In genomic region chr19:5680083-5680436, GRCh38 we compare ENCODE assay signal across 8 cellular contexts. TPM values are rescaled to one million over a fixed set of nuclear protein-coding genes. Genes with fewer than 3 reads are reported as not detected.
A peak's percentile ranks its signal among the peaks of the same experiment; 100 is the strongest.
DNase-seq lines count a peak whose midpoint lies in the region; ATAC-seq and TF ChIP-seq lines count a peak whose summit lies in the region.

No MANE protein-coding gene starts in this region.

- DNase-seq in DMS 273 (lab: John Stamatoyannopoulos, UW; ENCODE audit: unreplicated experiment) (peak; percentile 74), DMS 273 treated with DMSO at 0.1 percent for 48 hours (lab: John Stamatoyannopoulos, UW) (no peak), osteoblast (ENCODE audit: insufficient read length, low spot score, missing footprints) (no peak)

- no peak for TF ChIP-seq CTCF in WI38 (IDR thresholded peaks at IDR 0.05; ENCODE audit: low read depth, low read length)
- TF ChIP-seq CTCF in gastroesophageal sphincter (IDR thresholded peaks at IDR 0.05) = peak in 1 of 4 experiments; percentile 11
- no peak for TF ChIP-seq CTCF in osteoblast (IDR thresholded peaks at IDR 0.05; ENCODE audit: extremely low read depth, low read depth, low read length)

- H2AFZ ChIP-seq in osteoblast (ENCODE audit: low read length) = peak overlapping the region; percentile 87

- no peaks in the 10 kb centered on the region for H4K20me1 ChIP-seq in osteoblast (ENCODE audit: insufficient read depth, low read length)

- no peak for TF ChIP-seq EP300 in gastroesophageal sphincter (IDR thresholded peaks at IDR 0.05)

- WGBS in gastroesophageal sphincter (ENCODE audit: low coverage in 1 of 2), 2 donors = 0% methylated on average over 5 of the region's 23 CpGs; no CpG with 5 or more reads in 1 of the 2 donors

- peak overlapping the region; percentile 76 to 98 (median 94) for H3K27ac ChIP-seq in gastroesophageal sphincter
- H3K27ac ChIP-seq in osteoblast (ENCODE audit: low read depth, low read length) = peak overlapping the region; percentile 92

- H3K4me3 ChIP-seq in WI38 (ENCODE audit: low read depth, low read length) (peak overlapping the region; percentile 97), gastroesophageal sphincter (peak overlapping the region; percentile 74 to 79), osteoblast (ENCODE audit: insufficient read depth, low read length) (peak overlapping the region; percentile 99)

- no peaks in the 10 kb centered on the region for H3K27me3 ChIP-seq in gastroesophageal sphincter
- H3K27me3 ChIP-seq in osteoblast (ENCODE audit: insufficient read depth, low read length) = no peaks in the 10 kb centered on the region

- H3K4me2 ChIP-seq in osteoblast (ENCODE audit: insufficient read depth, low read length) = peak overlapping the region; percentile 90

- peak in 1 of 2 donors; percentile 29 for TF ChIP-seq POLR2A in gastroesophageal sphincter (IDR thresholded peaks at IDR 0.05)

- ATAC-seq in gastroesophageal sphincter (peak; percentile 2), GM21515 (IDR thresholded peaks at IDR 0.05; ENCODE audit: unreplicated experiment) (no peak), GM21423 (IDR thresholded peaks at IDR 0.05; ENCODE audit: unreplicated experiment) (no peak), GM19467 (IDR thresholded peaks at IDR 0.05; ENCODE audit: unreplicated experiment) (no peak)

- H3K79me2 ChIP-seq in osteoblast (ENCODE audit: insufficient read depth, low read length) = peaks cover 12% of the 10 kb centered on the region

- H3K9me3 ChIP-seq in gastroesophageal sphincter = no peaks in the 10 kb centered on the region
- no peaks in the 10 kb centered on the region for H3K9me3 ChIP-seq in osteoblast (ENCODE audit: low read depth, low read length)

- H3K36me3 ChIP-seq in gastroesophageal sphincter (peaks cover 0 to 19% of the 10 kb centered on the region in 2 donors), osteoblast (ENCODE audit: insufficient read depth, low read length) (no peaks in the 10 kb centered on the region)

- H3K4me1 ChIP-seq in gastroesophageal sphincter (peaks cover 0 to 31% (median 14%) of the 10 kb centered on the region in 3 donors), osteoblast (ENCODE audit: insufficient read depth, low read length) (peaks cover 12% of the 10 kb centered on the region)

RNA-seq across cellular contexts. Expression of gene MICOS13, which starts 0.3 kb away (rescaled TPM):
- total RNA-seq in gastroesophageal sphincter = 10 to 100 TPM; 29.7 to 60.6 (median 50.7) TPM
- total RNA-seq in osteoblast = 21.0 and 25.9 TPM in 2 replicates

RNA-seq across cellular contexts. Expression of gene HSD11B1L, which starts 0.8 kb away (rescaled TPM):
- total RNA-seq in gastroesophageal sphincter (10 to 100 TPM; 11.2 to 22.9 (median 18.9) TPM), osteoblast (12.1 and 14.8 TPM in 2 replicates)

RNA-seq across cellular contexts. Expression of gene RPL36, which starts 10.0 kb away (rescaled TPM):
- total RNA-seq in gastroesophageal sphincter (1,000 to 10,000 TPM in 1 of 4 donors, 100 to 1,000 TPM in 3; 393 to 1,204 (median 723) TPM), osteoblast (228 and 257 TPM in 2 replicates)

RNA-seq across cellular contexts. Expression of gene LONP1, which starts 39.9 kb away (rescaled TPM):
- 10 to 100 TPM; 44.5 to 73.2 (median 64.1) TPM for total RNA-seq in gastroesophageal sphincter
- total RNA-seq in osteoblast = 130 and 163 TPM in 2 replicates

RNA-seq across cellular contexts. Expression of gene CATSPERD, which starts 40.4 kb away (rescaled TPM):
- under 1 TPM in 2 of 4 donors, not detected in 2; 0.27 to 0.47 TPM for total RNA-seq in gastroesophageal sphincter
- total RNA-seq in osteoblast = under 0.01 TPM in 2 replicates
